In genomic region chr4:80069837-80070788, GRCh38 we compare ENCODE assay signal across 8 cellular contexts. TPM values are rescaled to one million over a fixed set of nuclear protein-coding genes. Genes with fewer than 3 reads are reported as not detected.
DNase-seq lines count a peak whose midpoint lies in the region; ATAC-seq and TF ChIP-seq lines count a peak whose summit lies in the region.

No MANE protein-coding gene starts in this region.

- ATAC-seq in GM21390 (IDR thresholded peaks at IDR 0.05; ENCODE audit: unreplicated experiment) (peak; percentile 26), left lung (no peak), HG03039 (IDR thresholded peaks at IDR 0.05; ENCODE audit: unreplicated experiment) (no peak)

- DNase-seq in AG09309 (ENCODE audit: low read depth) (no peak), SK-N-SH (no peak), left lung (no peak), NCI-H748 treated with DMSO at 0.1 percent for 48 hours (lab: John Stamatoyannopoulos, UW) (no peak), NCI-H2227 (lab: John Stamatoyannopoulos, UW; ENCODE audit: unreplicated experiment) (no peak), NCI-H1105 (lab: John Stamatoyannopoulos, UW) (no peak)

- no peaks in the 10 kb centered on the region for H3K27me3 ChIP-seq in SK-N-SH (ENCODE audit: insufficient read depth)
- no peaks in the 10 kb centered on the region for H3K27me3 ChIP-seq in left lung

- H3K27ac ChIP-seq in SK-N-SH (ENCODE audit: low read depth in 2 of 2, low read length in 1 of 2), result peak overlapping the region; percentile 88 to 92
- H3K27ac ChIP-seq in left lung, result peak overlapping the region; percentile 45 to 97

- peak in 1 of 2 experiments; percentile 88; a peak in 2 of 4 replicates for TF ChIP-seq EP300 in SK-N-SH (IDR thresholded peaks at IDR 0.05; ENCODE audit: borderline replicate concordance in 1 of 2, low read depth in 1 of 2, low read length in 1 of 2)

- H3K9me3 ChIP-seq in SK-N-SH (no peaks in the 10 kb centered on the region), left lung (no peaks in the 10 kb centered on the region)

- H3K4me3 ChIP-seq in AG09309 (ENCODE audit: control insufficient read depth, low read depth, low read length) (peak overlapping the region; percentile 96), SK-N-SH (ENCODE audit: low read depth in 2 of 2, low read length in 1 of 2) (peak overlapping the region; percentile 96 to 97; a peak in 3 of 4 replicates), left lung (peak overlapping the region in 1 of 2 donors; percentile 89)

- POLR2A ChIA-PET in SK-N-SH (lab: Yijun Ruan, JAX), result no interaction called here

- H4K20me1 ChIP-seq in SK-N-SH (ENCODE audit: insufficient read depth), result no peaks in the 10 kb centered on the region

- WGBS in SK-N-SH (ENCODE audit: low lambda C conversion rate), result 17% methylated on average over 2 of the region's 2 CpGs

- no peak for TF ChIP-seq CTCF in AG09309 (IDR thresholded peaks at IDR 0.05; ENCODE audit: control insufficient read depth, insufficient read depth, low read depth, low read length, missing control alignments)
- TF ChIP-seq CTCF in SK-N-SH (IDR thresholded peaks at IDR 0.05), result no peak
- no peak for TF ChIP-seq CTCF in left lung (IDR thresholded peaks at IDR 0.05)

- H3F3A ChIP-seq in SK-N-SH (replicated peaks; ENCODE audit: insufficient read depth), result peaks cover 47% of the 10 kb centered on the region

- H3K4me1 ChIP-seq in SK-N-SH (ENCODE audit: control insufficient read depth in 1 of 2, insufficient read depth in 2 of 2, low read depth in 1 of 2, low read length in 1 of 2) (peaks cover 18% of the 10 kb centered on the region in 2 experiments), left lung (peaks cover 11 to 60% of the 10 kb centered on the region in 2 donors)

- peak overlapping the region; percentile 87 for H3K9ac ChIP-seq in SK-N-SH

- CTCF ChIA-PET in SK-N-SH (lab: Yijun Ruan, JAX), result interaction anchor here (2.1 kb wide), 1 partner anchor 14 kb away, joined by 6 read pairs; no protein-coding TSS in a partner anchor

- peaks cover 28 to 50% of the 10 kb centered on the region in 2 experiments for H3K36me3 ChIP-seq in SK-N-SH (replicated peaks in 1 of 2; ENCODE audit: control insufficient read depth in 1 of 2, insufficient read depth in 2 of 2, low read length in 1 of 2)
- H3K36me3 ChIP-seq in left lung, result peaks cover 0 to 32% of the 10 kb centered on the region in 2 donors

- H3K4me2 ChIP-seq in SK-N-SH, result peak overlapping the region; percentile 83

- H3K79me2 ChIP-seq in SK-N-SH (ENCODE audit: insufficient read depth), result peaks cover 91% of the 10 kb centered on the region

- intact Hi-C loops in left lung (cut with DNase I), result no loop called here

- no peak for TF ChIP-seq RAD21 in SK-N-SH (IDR thresholded peaks at IDR 0.05; ENCODE audit: low read length)

- H3K9me2 ChIP-seq in SK-N-SH, result no peaks in the 10 kb centered on the region

- no peak overlapping the region; the same call in 1 of the 2 replicates for H2AFZ ChIP-seq in SK-N-SH (ENCODE audit: low read depth)

TF ChIP-seq in SK-N-SH, 30 proteins besides CTCF, POLR2A, EP300 and RAD21:
- TF ChIP-seq RXRA (IDR thresholded peaks at IDR 0.05; ENCODE audit: borderline replicate concordance, low read depth), result peak; percentile 62; the same call in 1 of the 2 replicates
- TF ChIP-seq PBX3 (IDR thresholded peaks at IDR 0.05), result peak; percentile 60; the same call in 1 of the 2 replicates
- TF ChIP-seq FOSL2 (IDR thresholded peaks at IDR 0.05; ENCODE audit: borderline replicate concordance, low read depth), result peak; percentile 65
- TF ChIP-seq MEF2A (IDR thresholded peaks at IDR 0.05; ENCODE audit: borderline replicate concordance, low read depth), result peak; percentile 59; the same call in 1 of the 2 replicates
- peak; percentile 67; the same call in 1 of the 2 replicates for TF ChIP-seq NFIC (IDR thresholded peaks at IDR 0.05; ENCODE audit: borderline replicate concordance)
- TF ChIP-seq POLR2AphosphoS5 (IDR thresholded peaks at IDR 0.05; ENCODE audit: low read depth, low read length), result no peak
- TF ChIP-seq USF1 (IDR thresholded peaks at IDR 0.05; ENCODE audit: borderline replicate concordance, low read depth), result no peak
- TF ChIP-seq JUND (IDR thresholded peaks at IDR 0.05), result peak; percentile 82
- TF ChIP-seq FOXM1 (IDR thresholded peaks at IDR 0.05; ENCODE audit: low read depth), result peak; percentile 91; the same call in 1 of the 2 replicates
- TF ChIP-seq TAF1 (IDR thresholded peaks at IDR 0.05; ENCODE audit: borderline replicate concordance, low read depth, low read length), result 0 out of 2 replicates have a peak, but pooled peaks have one; percentile 9
- no peak for TF ChIP-seq IRF3 (IDR thresholded peaks at IDR 0.05; ENCODE audit: low read depth, low read length)
- TF ChIP-seq TEAD4 (IDR thresholded peaks at IDR 0.05; ENCODE audit: borderline replicate concordance, insufficient read depth), result peak; percentile 76; the same call in 1 of the 2 replicates
- peak; percentile 82 for TF ChIP-seq TCF12 (IDR thresholded peaks at IDR 0.05)
- 0 out of 2 replicates have a peak, but pooled peaks have one; percentile 36 for TF ChIP-seq ZBTB33 (IDR thresholded peaks at IDR 0.05; ENCODE audit: borderline replicate concordance, low read depth)
- TF ChIP-seq MAX (IDR thresholded peaks at IDR 0.05; ENCODE audit: low read depth), result peak; percentile 11; the same call in 1 of the 2 replicates

RNA-seq across cellular contexts. Expression of gene ANTXR2, which starts 2.9 kb away (rescaled TPM):
- polyA plus RNA-seq in SK-N-SH (2012; rRNA removed), result 48.8 and 60.7 TPM in 2 replicates
- polyA plus RNA-seq in SK-N-SH (2012; cell fraction: cytosol; rRNA removed), result 87.3 and 97.5 TPM in 2 replicates
- 24.9 and 72.8 TPM in 2 replicates for polyA plus RNA-seq in SK-N-SH (2012; cell fraction: nucleus; rRNA removed)
- 10 to 100 TPM; 45.6 to 73.3 TPM for total RNA-seq in left lung
